1 cellular context compared by ENCODE assay signal in the genomic region with DNA sequence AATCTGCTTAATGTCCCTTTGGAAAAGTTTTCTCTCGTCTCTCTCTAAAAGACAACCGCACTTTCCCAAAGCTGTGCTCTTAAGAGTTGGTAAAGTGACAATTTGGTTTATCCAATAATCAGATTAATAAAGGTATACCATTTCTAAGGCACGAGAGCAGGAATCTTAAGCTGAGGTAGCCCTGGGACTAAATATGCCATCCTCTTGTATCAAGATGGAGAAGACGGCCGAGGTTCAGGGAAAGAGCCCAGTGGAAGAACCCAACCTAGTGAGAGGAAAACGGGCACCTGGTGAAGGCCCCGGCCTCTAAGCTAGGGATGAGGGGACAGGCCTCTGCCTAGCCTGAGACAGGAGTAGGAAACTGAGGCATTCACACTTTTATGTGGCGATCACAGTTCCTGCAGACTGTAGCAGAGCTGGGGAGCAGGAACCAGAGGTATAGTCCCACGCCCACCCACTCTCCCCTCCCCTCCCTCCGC.
TF ChIP-seq lines count a peak whose summit lies in the region.

No MANE protein-coding gene starts in this region.

TF ChIP-seq in HEK293, 187 proteins besides CTCF, POLR2A, EP300 and RAD21 (continued from another document):
- TF ChIP-seq, protein P1, sequence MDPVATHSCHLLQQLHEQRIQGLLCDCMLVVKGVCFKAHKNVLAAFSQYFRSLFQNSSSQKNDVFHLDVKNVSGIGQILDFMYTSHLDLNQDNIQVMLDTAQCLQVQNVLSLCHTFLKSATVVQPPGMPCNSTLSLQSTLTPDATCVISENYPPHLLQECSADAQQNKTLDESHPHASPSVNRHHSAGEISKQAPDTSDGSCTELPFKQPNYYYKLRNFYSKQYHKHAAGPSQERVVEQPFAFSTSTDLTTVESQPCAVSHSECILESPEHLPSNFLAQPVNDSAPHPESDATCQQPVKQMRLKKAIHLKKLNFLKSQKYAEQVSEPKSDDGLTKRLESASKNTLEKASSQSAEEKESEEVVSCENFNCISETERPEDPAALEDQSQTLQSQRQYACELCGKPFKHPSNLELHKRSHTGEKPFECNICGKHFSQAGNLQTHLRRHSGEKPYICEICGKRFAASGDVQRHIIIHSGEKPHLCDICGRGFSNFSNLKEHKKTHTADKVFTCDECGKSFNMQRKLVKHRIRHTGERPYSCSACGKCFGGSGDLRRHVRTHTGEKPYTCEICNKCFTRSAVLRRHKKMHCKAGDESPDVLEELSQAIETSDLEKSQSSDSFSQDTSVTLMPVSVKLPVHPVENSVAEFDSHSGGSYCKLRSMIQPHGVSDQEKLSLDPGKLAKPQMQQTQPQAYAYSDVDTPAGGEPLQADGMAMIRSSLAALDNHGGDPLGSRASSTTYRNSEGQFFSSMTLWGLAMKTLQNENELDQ (tag by site-specific recombination; IDR thresholded peaks at IDR 0.05; ENCODE audit: low read depth), result no peak
- no peak for TF ChIP-seq ZFP41 (tag by site-specific recombination; IDR thresholded peaks at IDR 0.05; ENCODE audit: borderline replicate concordance)
- no peak for TF ChIP-seq ZNF19 (tag by site-specific recombination; IDR thresholded peaks at IDR 0.05; ENCODE audit: low read depth)
